ENCODE assay signal across 9 cellular contexts in genomic region chr4:102263024-102263787, GRCh38.
DNase-seq lines count a peak whose midpoint lies in the region; ATAC-seq and TF ChIP-seq lines count a peak whose summit lies in the region.
"Had no signal": no experiment of that assay in that cellular context is flagged by ENCODE, and none has a peak within 500 bp of the region (broad histone marks: within the 10 kb centered on the region; RNA-seq: fewer than 3 reads in every experiment).

No MANE protein-coding gene starts in this region.

- no peak overlapping the region for H3K4me3 ChIP-seq in breast epithelium

- H3K9me3 Mint-ChIP-seq in immature natural killer cell = no peaks in the 10 kb centered on the region
- H3K9me3 Mint-ChIP-seq: central memory CD8-positive, alpha-beta T cell had no signal

- ATAC-seq in GM19455 (IDR thresholded peaks at IDR 0.05; ENCODE audit: unreplicated experiment) (peak; percentile 87), HG03432 (IDR thresholded peaks at IDR 0.05; ENCODE audit: unreplicated experiment) (peak; percentile 95)

- DNase-seq in activated CD4-positive, alpha-beta T cell treated with anti-CD3 and anti-CD28 coated beads for 48 hours = peak; percentile 15
- DNase-seq in activated CD4-positive, alpha-beta T cell treated with anti-CD3 and anti-CD28 coated beads for 1 hour = no peak
- DNase-seq in NCI-H510A treated with DMSO at 0.1 percent for 48 hours (lab: John Stamatoyannopoulos, UW) = peak; percentile 42
- no peak for DNase-seq in breast epithelium (ENCODE audit: low spot score in 2 of 2)
- DNase-seq in lung microvascular endothelial cell (ENCODE audit: low read depth in 2 of 2) = peak; percentile 68 to 70
- DNase-seq in immature natural killer cell = no peak

- no peak overlapping the region for H3K27ac ChIP-seq in breast epithelium

- peaks cover 3 to 21% (median 4%) of the 10 kb centered on the region in 3 donors for H3K36me3 Mint-ChIP-seq in immature natural killer cell

- no peaks in the 10 kb centered on the region for H3K9me3 ChIP-seq in breast epithelium

- no peaks in the 10 kb centered on the region for H3K27me3 ChIP-seq in breast epithelium

- no peaks in the 10 kb centered on the region for H3K4me1 Mint-ChIP-seq in immature natural killer cell

- H3K4me3 Mint-ChIP-seq in immature natural killer cell = no peak overlapping the region
- H3K4me3 Mint-ChIP-seq: central memory CD8-positive, alpha-beta T cell had no signal

- peak in 2 of 3 donors; percentile 40 to 49 for TF ChIP-seq CTCF in breast epithelium (IDR thresholded peaks at IDR 0.05)

- TF ChIP-seq POLR2A in breast epithelium (IDR thresholded peaks at IDR 0.05) = no peak

- no peaks in the 10 kb centered on the region for H3K36me3 ChIP-seq in breast epithelium

- no peak overlapping the region for H3K27ac Mint-ChIP-seq in immature natural killer cell

- H3K4me1 ChIP-seq in breast epithelium = no peaks in the 10 kb centered on the region

- intact Hi-C loops in breast epithelium (cut with DNase I; ENCODE audit: low total_unique reads) = no loop called here

- peaks cover 0 to 5% (median 0%) of the 10 kb centered on the region in 3 donors for H3K27me3 Mint-ChIP-seq in immature natural killer cell (ENCODE audit: low read depth in 3 of 3)
- H3K27me3 Mint-ChIP-seq: central memory CD8-positive, alpha-beta T cell had no signal

Comparison
In these comparisons a context has a peak if more than half of its experiments do, and no peak if none do; other contexts are left out.
1. DNase-seq: peak in activated CD4-positive, alpha-beta T cell treated with anti-CD3 and anti-CD28 coated beads for 48 hours (single experiment), NCI-H510A treated with DMSO at 0.1 percent for 48 hours (single experiment) and lung microvascular endothelial cell (2 of 2); none in activated CD4-positive, alpha-beta T cell treated with anti-CD3 and anti-CD28 coated beads for 1 hour (single experiment), breast epithelium (0 of 2) and immature natural killer cell (0 of 3).